ENCODE assay signal across 8 cellular contexts in genomic region chr7:66076459-66077329, GRCh38. TPM values are rescaled to one million over a fixed set of nuclear protein-coding genes. Genes with fewer than 3 reads are reported as not detected.
A peak's percentile ranks its signal among the peaks of the same experiment; 100 is the strongest.
DNase-seq lines count a peak whose midpoint lies in the region; ATAC-seq, FAIRE-seq and TF ChIP-seq lines count a peak whose summit lies in the region.

No MANE protein-coding gene starts in this region.

- TF ChIP-seq RAD21 in H1 (IDR thresholded peaks at IDR 0.05 in 1 of 2, conservative IDR thresholded peaks at IDR 0.05 in 1 of 2; ENCODE audit: low read depth in 2 of 2, low read length in 2 of 2), result no peak

- peak overlapping the region; percentile 93 for H3K4me3 Mint-ChIP-seq in Caco-2 (ENCODE audit: unreplicated experiment)

- peak overlapping the region; percentile 80; the same call in 1 of the 2 replicates for H2BK5ac ChIP-seq in H1 (ENCODE audit: low read depth, low read length)
- no peak overlapping the region for H2BK5ac ChIP-seq in neuronal stem cell (ENCODE audit: low read length)

- H3K18ac ChIP-seq in H1 (ENCODE audit: extremely low read depth, low read length), result no peak overlapping the region
- H3K18ac ChIP-seq in neuronal stem cell (ENCODE audit: low read length), result no peak overlapping the region

- no peaks in the 10 kb centered on the region for H3K9me3 Mint-ChIP-seq in Caco-2 (ENCODE audit: unreplicated experiment)

- H3K9me3 ChIP-seq in Caco-2 (no peaks in the 10 kb centered on the region), H1 (ENCODE audit: insufficient read depth in 2 of 2, low read depth in 1 of 2, low read length in 1 of 2) (no peaks in the 10 kb centered on the region), neuronal stem cell (replicated peaks in 1 of 2; ENCODE audit: control insufficient read depth in 2 of 2, insufficient read depth in 1 of 2, low read depth in 1 of 2, low read length in 2 of 2) (no peaks in the 10 kb centered on the region)

- no peak overlapping the region for H4K5ac ChIP-seq in H1 (ENCODE audit: insufficient read length, low read depth, low read length)

- H2AFZ ChIP-seq in H1 (ENCODE audit: low read length) (no peak overlapping the region), neuronal stem cell (ENCODE audit: low read length) (peak overlapping the region; percentile 100)

- H3K23me2 ChIP-seq in H1 (ENCODE audit: low read depth, low read length), result peaks cover 7% of the 10 kb centered on the region; the same call in 1 of the 2 replicates

- CTCF ChIA-PET in Caco-2 (lab: Charles Lee) (interaction anchor here (0.5 to 2.2 kb wide), 3 partner anchors 11 to 46 kb away, joined by 5 to 11 read pairs (median 6); partner anchors contain the start of gene CRCP), H1 (lab: Charles Lee; ENCODE audit: partially characterized antibody) (no interaction called here)

- peak overlapping the region; percentile 34 for H3K27ac Mint-ChIP-seq in Caco-2 (ENCODE audit: unreplicated experiment)

- DNase-seq in Caco-2 (peak; percentile 58 to 60), NOMO-1 treated with DMSO at 0.1 percent for 48 hours (lab: John Stamatoyannopoulos, UW; ENCODE audit: unreplicated experiment) (peak; percentile 59), H1 (ENCODE audit: low read depth in 1 of 2, low spot score in 2 of 2) (no peak), neuronal stem cell (ENCODE audit: low spot score) (no peak), SIG-M5 (lab: John Stamatoyannopoulos, UW) (no peak)
- DNase-seq in central memory CD4-positive, alpha-beta T cell, result no peak

- POLR2A ChIA-PET in Caco-2 (lab: Charles Lee) (interaction anchor here (0.7 to 1.0 kb wide), 2 partner anchors 24 to 336 kb away, joined by 4 read pairs; no protein-coding TSS in a partner anchor), H1 (lab: Charles Lee; ENCODE audit: partially characterized antibody) (interaction anchor here (0.6 to 2.7 kb wide), 11 partner anchors 7 to 493 kb away, joined by 3 to 10 read pairs (median 4); partner anchors contain the start of gene CRCP)

- no peak for TF ChIP-seq EP300 in H1 (IDR thresholded peaks at IDR 0.05; ENCODE audit: borderline replicate concordance in 1 of 2, low read depth in 2 of 2, low read length in 2 of 2)

- no peaks in the 10 kb centered on the region for H3K4me1 Mint-ChIP-seq in Caco-2 (ENCODE audit: low read depth, unreplicated experiment)

- H3K4me1 ChIP-seq in Caco-2 (peaks cover 9% of the 10 kb centered on the region), H1 (replicated peaks in 1 of 4; ENCODE audit: control insufficient read depth in 3 of 4, insufficient read depth in 4 of 4, low read length in 3 of 4) (peaks cover 0 to 10% (median 6%) of the 10 kb centered on the region in 4 experiments; a peak in 4 of 7 replicates), neuronal stem cell (ENCODE audit: control insufficient read depth in 2 of 2, insufficient read depth in 1 of 2, low read depth in 1 of 2, low read length in 2 of 2) (peaks cover 6% of the 10 kb centered on the region in 2 donors)

- H2BK12ac ChIP-seq in H1 (ENCODE audit: low read depth, low read length) (no peak overlapping the region), neuronal stem cell (ENCODE audit: low read length) (no peak overlapping the region)

- no peak overlapping the region for H3K23ac ChIP-seq in H1 (ENCODE audit: insufficient read length)
- no peak overlapping the region for H3K23ac ChIP-seq in neuronal stem cell (ENCODE audit: low read depth, low read length, poor library complexity)

- no peak overlapping the region for H2AK5ac ChIP-seq in H1 (ENCODE audit: low read depth, low read length)
- peak overlapping the region; percentile 1 for H2AK5ac ChIP-seq in neuronal stem cell (ENCODE audit: low read depth, low read length)

- H3K27me3 Mint-ChIP-seq in Caco-2 (ENCODE audit: insufficient read depth, unreplicated experiment), result no peaks in the 10 kb centered on the region

- no peak for FAIRE-seq in H1 (lab: Jason Lieb, UNC)

- H3K36me3 ChIP-seq in Caco-2 (ENCODE audit: control insufficient read depth, insufficient read depth, low read length), result peaks cover 1% of the 10 kb centered on the region; the same call in 1 of the 2 replicates
- 0 out of 8 replicates have a peak, but pooled peaks cover 0 to 4% (median 0%) of the 10 kb centered on the region in 4 experiments for H3K36me3 ChIP-seq in H1 (ENCODE audit: control insufficient read depth in 2 of 4, insufficient read depth in 4 of 4, low read length in 3 of 4)
- H3K36me3 ChIP-seq in neuronal stem cell (replicated peaks in 1 of 2; ENCODE audit: control insufficient read depth in 2 of 2, insufficient read depth in 2 of 2, low read length in 2 of 2), result peaks cover 2 to 4% of the 10 kb centered on the region in 2 donors

- ATAC-seq in HG02588 (IDR thresholded peaks at IDR 0.05; ENCODE audit: unreplicated experiment), result no peak
- ATAC-seq in HG03354 (IDR thresholded peaks at IDR 0.05; ENCODE audit: poor library complexity, severe bottlenecking, unreplicated experiment), result no peak

- no peak overlapping the region for H3K56ac ChIP-seq in H1 (replicated peaks; ENCODE audit: insufficient read length, low read depth, low read length)

- 0 out of 2 replicates have a peak overlapping the region, but pooled peaks have one; percentile 84 for H2BK15ac ChIP-seq in H1 (ENCODE audit: low read length)
- H2BK15ac ChIP-seq in neuronal stem cell (ENCODE audit: low read length), result no peak overlapping the region

- TF ChIP-seq CTCF in Caco-2 (IDR thresholded peaks at IDR 0.05; ENCODE audit: insufficient read depth in 1 of 2, low read depth in 1 of 2, low read length in 1 of 2, severe bottlenecking in 1 of 2, unreplicated experiment in 1 of 2) (no peak), H1 (IDR thresholded peaks at IDR 0.05; ENCODE audit: control extremely low read depth in 1 of 3, insufficient read depth in 1 of 3, low read depth in 1 of 3, low read length in 3 of 3) (no peak)

- peaks cover 2% of the 10 kb centered on the region; the same call in 1 of the 2 replicates for H3K79me1 ChIP-seq in H1 (ENCODE audit: low read depth, low read length)
- H3K79me1 ChIP-seq in neuronal stem cell (ENCODE audit: low read depth, low read length), result peaks cover 4% of the 10 kb centered on the region

- H2BK120ac ChIP-seq in H1 (replicated peaks; ENCODE audit: low read depth, low read length) (no peak overlapping the region), neuronal stem cell (ENCODE audit: low read depth, low read length) (no peak overlapping the region)

- H3K4ac ChIP-seq in H1 (replicated peaks; ENCODE audit: insufficient read length, low read depth, low read length), result no peak overlapping the region
- peak overlapping the region; percentile 2 for H3K4ac ChIP-seq in neuronal stem cell (ENCODE audit: low read length)

- peak overlapping the region; percentile 82 for H3K4me3 ChIP-seq in Caco-2 (ENCODE audit: low read depth, low read length)
- peak overlapping the region; percentile 81 to 100 (median 84) for H3K4me3 ChIP-seq in H1 (ENCODE audit: extremely low read depth in 1 of 4, insufficient read depth in 2 of 4, low read depth in 3 of 4, low read length in 4 of 4)
- H3K4me3 ChIP-seq in neuronal stem cell (ENCODE audit: low read length in 2 of 2), result peak overlapping the region; percentile 92 to 99

- no peak for TF ChIP-seq POLR2A in H1 (IDR thresholded peaks at IDR 0.05; ENCODE audit: control extremely low read depth in 1 of 2, low read depth in 2 of 2, low read length in 2 of 2)

- H4K91ac ChIP-seq in H1 (replicated peaks; ENCODE audit: insufficient read length, low read length) (no peak overlapping the region), neuronal stem cell (ENCODE audit: low read depth, low read length, poor library complexity) (no peak overlapping the region)

- no peaks in the 10 kb centered on the region for H3K27me3 ChIP-seq in Caco-2 (replicated peaks; ENCODE audit: control insufficient read depth, insufficient read depth, low read length)
- H3K27me3 ChIP-seq in H1 (replicated peaks in 1 of 4; ENCODE audit: control insufficient read depth in 3 of 4, extremely low read depth in 1 of 4, insufficient read depth in 3 of 4, low read length in 3 of 4), result no peaks in the 10 kb centered on the region
- no peaks in the 10 kb centered on the region for H3K27me3 ChIP-seq in neuronal stem cell (ENCODE audit: control insufficient read depth in 3 of 3, insufficient read depth in 3 of 3, low read depth in 1 of 3, low read length in 3 of 3)

- H3K27ac ChIP-seq in H1 (ENCODE audit: low read depth, low read length) (no peak overlapping the region), neuronal stem cell (replicated peaks; ENCODE audit: low read length) (no peak overlapping the region)

- H3K79me2 ChIP-seq in H1 (ENCODE audit: control insufficient read depth in 1 of 2, insufficient read depth in 2 of 2, low read length in 2 of 2), result 0 out of 4 replicates have a peak, but pooled peaks cover 0 to 5% of the 10 kb centered on the region in 2 experiments

- peaks cover 0 to 6% of the 10 kb centered on the region in 2 experiments for H4K20me1 ChIP-seq in H1 (replicated peaks in 1 of 2; ENCODE audit: control insufficient read depth in 1 of 2, insufficient read depth in 2 of 2, low read length in 2 of 2)

- H3K9ac ChIP-seq in H1 (replicated peaks in 1 of 4; ENCODE audit: extremely low read depth in 1 of 4, low read depth in 3 of 4, low read length in 3 of 4) (peak overlapping the region in 2 of 4 experiments; percentile 81 to 83; a peak in 6 of 7 replicates), neuronal stem cell (ENCODE audit: low read depth, low read length, poor library complexity) (peak overlapping the region; percentile 65)

- H2BK20ac ChIP-seq in H1 (ENCODE audit: low read length), result no peak overlapping the region

- WGBS in H1 (ENCODE audit: extremely low coverage in 1 of 2, insufficient coverage in 1 of 2, insufficient read length in 1 of 2, insufficient replicate concordance in 2 of 2, low coverage in 1 of 2, low lambda C conversion rate in 2 of 2, missing lambda C conversion rate in 1 of 2), 2 experiments, result 89% methylated on average over 9 of the region's 11 CpGs; no CpG with 5 or more reads in 1 of the 2 experiments
- no CpG with 5 or more reads among the region's 11 CpGs for WGBS in neuronal stem cell (ENCODE audit: extremely low coverage in 2 of 2, insufficient read length in 2 of 2, insufficient replicate concordance in 1 of 2), 2 donors

- H4K8ac ChIP-seq in H1 (ENCODE audit: extremely low read depth, insufficient read depth, low read length) (no peak overlapping the region), neuronal stem cell (ENCODE audit: low read depth, low read length) (no peak overlapping the region)

- BruUV-seq in Caco-2 (replicated peaks; lab: Mats Ljungman, UMichigan), result no TSS peak

- H3K14ac ChIP-seq in H1 (ENCODE audit: insufficient read length) (no peak overlapping the region), neuronal stem cell (ENCODE audit: low read length) (no peak overlapping the region)

- H3K4me2 ChIP-seq in H1 (ENCODE audit: insufficient read depth in 1 of 2, low read depth in 2 of 2, low read length in 2 of 2), result peak overlapping the region; percentile 93 to 95
- peak overlapping the region; percentile 69 for H3K4me2 ChIP-seq in neuronal stem cell (ENCODE audit: insufficient read depth, low read length, poor library complexity, severe bottlenecking)

- no peaks in the 10 kb centered on the region for H3K36me3 Mint-ChIP-seq in Caco-2 (ENCODE audit: insufficient read depth, unreplicated experiment)

- intact Hi-C loops in Caco-2 (cut with micrococcal nuclease; ENCODE audit: unreplicated experiment), result no loop called here

RNA-seq across cellular contexts. Expression of gene ASL, which starts 1.1 kb away (rescaled TPM):
- 54.9 and 64.0 TPM in 2 replicates for total RNA-seq in Caco-2 (2022)
- total RNA-seq in H1 (2021; fragmentation: NEBNext Ultra II Directional; extraction: Animal tissue kit (Norgen Biotek cat#: 25700)), result 23.3 and 23.4 TPM in 2 replicates
- polyA plus RNA-seq in H1 (2011; rRNA removed), result 35.3 and 44.9 TPM in 2 replicates
- 40.5 TPM for polyA plus RNA-seq in H1 (2011; cell fraction: cytosol; rRNA removed)
- polyA plus RNA-seq in H1 (2011; cell fraction: nucleus; rRNA removed), result 94.7 TPM
- polyA plus RNA-seq in H1 (2012, experiment 1 of 2), result 27.1 to 38.6 TPM (median 35.5 TPM) in 4 replicates
- polyA plus RNA-seq in H1 (2012, experiment 2 of 2), result 62.0 TPM
- 16.1 TPM for polyA plus RNA-seq in H1 (2013, experiment 1 of 2)
- polyA plus RNA-seq in H1 (2013, experiment 2 of 2), result 14.4 TPM
- polyA minus RNA-seq in H1 (2011; rRNA and poly(A)+ RNA removed), result 19.5 and 23.7 TPM in 2 replicates
- 17.3 TPM for polyA minus RNA-seq in H1 (2011; cell fraction: cytosol; rRNA and poly(A)+ RNA removed)
- polyA minus RNA-seq in H1 (2011; cell fraction: nucleus; rRNA and poly(A)+ RNA removed), result 25.6 TPM
- 5.9 TPM for polyA plus RNA-seq in neuronal stem cell (2013, experiment 1 of 2)
- 5.8 TPM for polyA plus RNA-seq in neuronal stem cell (2013, experiment 2 of 2)

RNA-seq across cellular contexts. Expression of gene CRCP, which starts 38.0 kb away (rescaled TPM):
- total RNA-seq in Caco-2 (2022), result 48.2 and 48.7 TPM in 2 replicates
- total RNA-seq in H1 (2021; fragmentation: NEBNext Ultra II Directional; extraction: Animal tissue kit (Norgen Biotek cat#: 25700)), result 29.2 and 29.3 TPM in 2 replicates
- polyA plus RNA-seq in H1 (2011; rRNA removed), result 13.4 and 15.0 TPM in 2 replicates
- polyA plus RNA-seq in H1 (2011; cell fraction: cytosol; rRNA removed), result 23.8 TPM
- polyA plus RNA-seq in H1 (2011; cell fraction: nucleus; rRNA removed), result 9.9 TPM
- polyA plus RNA-seq in H1 (2012, experiment 1 of 2), result 22.6 to 33.0 TPM (median 25.3 TPM) in 4 replicates
- 18.7 TPM for polyA plus RNA-seq in H1 (2012, experiment 2 of 2)
- 19.4 TPM for polyA plus RNA-seq in H1 (2013, experiment 1 of 2)
- 17.5 TPM for polyA plus RNA-seq in H1 (2013, experiment 2 of 2)
- polyA minus RNA-seq in H1 (2011; rRNA and poly(A)+ RNA removed), result 30.6 and 36.4 TPM in 2 replicates
- polyA minus RNA-seq in H1 (2011; cell fraction: cytosol; rRNA and poly(A)+ RNA removed), result 28.0 TPM
- polyA minus RNA-seq in H1 (2011; cell fraction: nucleus; rRNA and poly(A)+ RNA removed), result 14.0 TPM
- 22.7 TPM for polyA plus RNA-seq in neuronal stem cell (2013, experiment 1 of 2)
- polyA plus RNA-seq in neuronal stem cell (2013, experiment 2 of 2), result 21.6 TPM

Comparison
In these comparisons a context has a peak if more than half of its experiments do, and no peak if none do; other contexts are left out.
1. DNase-seq: peak in Caco-2 (2 of 2) and NOMO-1 treated with DMSO at 0.1 percent for 48 hours (single experiment); none in H1 (0 of 2), neuronal stem cell (single experiment), SIG-M5 (single experiment) and central memory CD4-positive, alpha-beta T cell (single experiment).
2. Peak in every context shown above with its lines, with median percentiles within 50 percentile points of each other: H3K4me3 ChIP-seq.